ENCODE assay signal across 15 cellular contexts in genomic region chr15:100314809-100315400, GRCh38. TPM values are rescaled to one million over a fixed set of nuclear protein-coding genes. Genes with fewer than 3 reads are reported as not detected.
A peak's percentile ranks its signal among the peaks of the same experiment; 100 is the strongest.
DNase-seq lines count a peak whose midpoint lies in the region; ATAC-seq and TF ChIP-seq lines count a peak whose summit lies in the region.
"Had no signal": no experiment of that assay in that cellular context is flagged by ENCODE, and none has a peak within 500 bp of the region (broad histone marks: within the 10 kb centered on the region; RNA-seq: fewer than 3 reads in every experiment).

No MANE protein-coding gene starts in this region.

- H3K27ac ChIP-seq in GM23338 (ENCODE audit: low read depth) (no peak overlapping the region), H9 (ENCODE audit: insufficient read length, low read depth, low read length) (no peak overlapping the region), neuronal stem cell (replicated peaks; ENCODE audit: low read length) (no peak overlapping the region), smooth muscle cell (ENCODE audit: low read depth) (no peak overlapping the region), suprapubic skin (no peak overlapping the region)

- H2BK15ac ChIP-seq in H9 (ENCODE audit: low read depth, low read length), result no peak overlapping the region
- H2BK15ac ChIP-seq in neuronal stem cell (ENCODE audit: low read length), result no peak overlapping the region

- H3K56ac ChIP-seq in H9 (ENCODE audit: insufficient read length, low read depth, low read length), result no peak overlapping the region

- H3K23ac ChIP-seq in H9 (ENCODE audit: insufficient read length, low read depth, low read length) (no peak overlapping the region), neuronal stem cell (ENCODE audit: low read depth, low read length, poor library complexity) (peak overlapping the region; percentile 52)

- H2BK5ac ChIP-seq in H9 (ENCODE audit: insufficient read length, low read length) (no peak overlapping the region), neuronal stem cell (ENCODE audit: low read length) (no peak overlapping the region)

- H3K23me2 ChIP-seq in H9 (ENCODE audit: insufficient read length, low read depth, low read length, poor library complexity, severe bottlenecking), result no peaks in the 10 kb centered on the region

- no peaks in the 10 kb centered on the region; the same call in 1 of the 2 replicates for H3K9me2 ChIP-seq in GM23338 (ENCODE audit: insufficient read depth)

- no peak for ATAC-seq in GM23338

- TF ChIP-seq CTCF in GM23338 (conservative IDR thresholded peaks at IDR 0.05; ENCODE audit: low read depth in 2 of 2) (no peak), H9 (conservative IDR thresholded peaks at IDR 0.05) (no peak), smooth muscle cell (IDR thresholded peaks at IDR 0.05; ENCODE audit: borderline replicate concordance, insufficient read depth, poor library complexity, severe bottlenecking) (no peak), suprapubic skin (IDR thresholded peaks at IDR 0.05) (no peak)

- H3K79me2 ChIP-seq in GM23338 (replicated peaks; ENCODE audit: insufficient read depth), result no peaks in the 10 kb centered on the region
- H3K79me2 ChIP-seq in H9 (ENCODE audit: insufficient read depth, low read length), result no peaks in the 10 kb centered on the region
- no peaks in the 10 kb centered on the region for H3K79me2 ChIP-seq in smooth muscle cell (ENCODE audit: low read depth)

- H3K79me1 ChIP-seq in H9 (ENCODE audit: insufficient read depth, low read depth, low read length, poor library complexity, severe bottlenecking), result no peaks in the 10 kb centered on the region
- H3K79me1 ChIP-seq in neuronal stem cell (ENCODE audit: low read depth, low read length), result no peaks in the 10 kb centered on the region

- no peak for TF ChIP-seq POLR2A in suprapubic skin (IDR thresholded peaks at IDR 0.05)

- no peaks in the 10 kb centered on the region for H3K4me1 ChIP-seq in GM23338 (ENCODE audit: insufficient read depth)
- no peaks in the 10 kb centered on the region for H3K4me1 ChIP-seq in H9 (ENCODE audit: insufficient read depth, low read length)
- H3K4me1 ChIP-seq in neuronal stem cell (ENCODE audit: control insufficient read depth in 2 of 2, insufficient read depth in 1 of 2, low read depth in 1 of 2, low read length in 2 of 2), result no peaks in the 10 kb centered on the region
- peaks cover 9% of the 10 kb centered on the region for H3K4me1 ChIP-seq in smooth muscle cell (ENCODE audit: low read depth)
- H3K4me1 ChIP-seq in suprapubic skin, result peaks cover 20% of the 10 kb centered on the region
- H3K4me1 ChIP-seq: BE2C had no signal

- H4K8ac ChIP-seq in H9 (replicated peaks; ENCODE audit: insufficient read length, low read depth, low read length), result no peak overlapping the region
- no peak overlapping the region for H4K8ac ChIP-seq in neuronal stem cell (ENCODE audit: low read depth, low read length)

- no peak overlapping the region for H4K5ac ChIP-seq in H9 (ENCODE audit: insufficient read length, low read depth, low read length)

- peak; percentile 5 for DNase-seq in GM23338 (ENCODE audit: low spot score)
- DNase-seq in H9, result peak; percentile 30
- DNase-seq in neuronal stem cell (ENCODE audit: low spot score), result no peak
- no peak for DNase-seq in activated CD4-positive, alpha-beta T cell treated with anti-CD3 and anti-CD28 coated beads for 48 hours
- DNase-seq in smooth muscle cell (lab: John Stamatoyannopoulos, UW; ENCODE audit: unreplicated experiment), result no peak
- DNase-seq in suprapubic skin (ENCODE audit: low spot score in 2 of 2), result no peak
- DNase-seq: ACHN; BE2C; C1 segment of cervical spinal cord; CD4-positive, CD25-positive, alpha-beta regulatory T cell; CD8-positive, alpha-beta memory T cell; COR-L47; DMS 273 treated with DMSO at 0.1 percent for 48 hours; DMS53; HCEC 1CT had no signal

- H3K27me3 Mint-ChIP-seq in GM23338 (ENCODE audit: insufficient read depth, low read depth, poor library complexity) (peaks cover 4% of the 10 kb centered on the region), H9 (ENCODE audit: low read depth) (no peaks in the 10 kb centered on the region; the same call in 1 of the 2 replicates)
- H3K27me3 Mint-ChIP-seq: CD4-positive, CD25-positive, alpha-beta regulatory T cell had no signal

- no CpG with 5 or more reads among the region's 16 CpGs for WGBS in H9 (ENCODE audit: extremely low coverage, insufficient read length, low lambda C conversion rate)
- WGBS in neuronal stem cell (ENCODE audit: extremely low coverage in 2 of 2, insufficient read length in 2 of 2, insufficient replicate concordance in 1 of 2), 2 donors, result no CpG with 5 or more reads among the region's 16 CpGs
- WGBS in smooth muscle cell (ENCODE audit: low lambda C conversion rate), result 78% methylated on average over 13 of the region's 16 CpGs
- WGBS in suprapubic skin, result 88% methylated on average over 16 of the region's 16 CpGs

- H2AK5ac ChIP-seq in H9 (ENCODE audit: insufficient read length, low read length), result no peak overlapping the region
- no peak overlapping the region for H2AK5ac ChIP-seq in neuronal stem cell (ENCODE audit: low read depth, low read length)

- H3F3A ChIP-seq in GM23338 (replicated peaks; ENCODE audit: low read depth), result no peaks in the 10 kb centered on the region
- no peaks in the 10 kb centered on the region for H3F3A ChIP-seq in smooth muscle cell (ENCODE audit: low read depth)

- no peak overlapping the region for H3K14ac ChIP-seq in H9 (ENCODE audit: insufficient read depth, low read length)
- H3K14ac ChIP-seq in neuronal stem cell (ENCODE audit: low read length), result peak overlapping the region; percentile 12

- H3K18ac ChIP-seq in H9 (ENCODE audit: insufficient read length, low read depth, low read length) (no peak overlapping the region), neuronal stem cell (ENCODE audit: low read length) (no peak overlapping the region)

- H4K91ac ChIP-seq in H9 (ENCODE audit: insufficient read length, low read depth, low read length) (no peak overlapping the region), neuronal stem cell (ENCODE audit: low read depth, low read length, poor library complexity) (no peak overlapping the region)

- H3K4me2 ChIP-seq in GM23338 (no peak overlapping the region), H9 (ENCODE audit: insufficient read depth, insufficient read length, low read length) (no peak overlapping the region), neuronal stem cell (ENCODE audit: insufficient read depth, low read length, poor library complexity, severe bottlenecking) (no peak overlapping the region), smooth muscle cell (no peak overlapping the region)

- no peak overlapping the region for H3K27ac Mint-ChIP-seq in GM23338
- no peak overlapping the region for H3K27ac Mint-ChIP-seq in H9

- H3K4me3 Mint-ChIP-seq in GM23338 (no peak overlapping the region), H9 (no peak overlapping the region)
- H3K4me3 Mint-ChIP-seq: CD8-positive, alpha-beta memory T cell had no signal

- H3K36me3 ChIP-seq in GM23338 (ENCODE audit: insufficient read depth) (no peaks in the 10 kb centered on the region), neuronal stem cell (replicated peaks in 1 of 2; ENCODE audit: control insufficient read depth in 2 of 2, insufficient read depth in 2 of 2, low read length in 2 of 2) (no peaks in the 10 kb centered on the region), smooth muscle cell (ENCODE audit: low read depth) (no peaks in the 10 kb centered on the region), suprapubic skin (no peaks in the 10 kb centered on the region)

- TF ChIP-seq EP300 in suprapubic skin (IDR thresholded peaks at IDR 0.05), result no peak

- H3K9ac ChIP-seq in H9 (ENCODE audit: extremely low read depth, insufficient read length, low read length) (no peak overlapping the region), neuronal stem cell (ENCODE audit: low read depth, low read length, poor library complexity) (peak overlapping the region; percentile 10), smooth muscle cell (ENCODE audit: low read depth) (no peak overlapping the region)

- H3K9me3 ChIP-seq in H9 (ENCODE audit: control insufficient read depth, low read depth, low read length) (no peaks in the 10 kb centered on the region), neuronal stem cell (replicated peaks in 1 of 2; ENCODE audit: control insufficient read depth in 2 of 2, insufficient read depth in 1 of 2, low read depth in 1 of 2, low read length in 2 of 2) (no peaks in the 10 kb centered on the region), smooth muscle cell (replicated peaks; ENCODE audit: low read depth) (no peaks in the 10 kb centered on the region), suprapubic skin (no peaks in the 10 kb centered on the region)
- H3K9me3 ChIP-seq: BE2C had no signal

- H3T11ph ChIP-seq in H9 (ENCODE audit: low read length), result no peak overlapping the region

- H4K20me1 ChIP-seq in GM23338 (replicated peaks; ENCODE audit: insufficient read depth), result no peaks in the 10 kb centered on the region
- H4K20me1 ChIP-seq in H9 (ENCODE audit: control insufficient read depth, insufficient read depth, insufficient read length), result no peaks in the 10 kb centered on the region
- H4K20me1 ChIP-seq in smooth muscle cell (ENCODE audit: low read depth), result no peaks in the 10 kb centered on the region

- H3K4ac ChIP-seq in H9 (ENCODE audit: low read depth, low read length) (no peak overlapping the region), neuronal stem cell (ENCODE audit: low read length) (no peak overlapping the region)

- H3K27me3 ChIP-seq in GM23338 (ENCODE audit: insufficient read depth) (no peaks in the 10 kb centered on the region), H9 (ENCODE audit: insufficient read depth, low read length) (no peaks in the 10 kb centered on the region), neuronal stem cell (ENCODE audit: control insufficient read depth in 3 of 3, insufficient read depth in 3 of 3, low read depth in 1 of 3, low read length in 3 of 3) (peaks cover 0 to 8% (median 0%) of the 10 kb centered on the region in 3 experiments), smooth muscle cell (ENCODE audit: low read depth) (no peaks in the 10 kb centered on the region), suprapubic skin (no peaks in the 10 kb centered on the region)
- H3K27me3 ChIP-seq: BE2C had no signal

- H2BK120ac ChIP-seq in H9 (ENCODE audit: low read depth, low read length, poor library complexity, severe bottlenecking), result no peak overlapping the region
- H2BK120ac ChIP-seq in neuronal stem cell (ENCODE audit: low read depth, low read length), result no peak overlapping the region

- H2BK20ac ChIP-seq in H9 (ENCODE audit: low read depth, low read length, poor library complexity, severe bottlenecking), result no peak overlapping the region

- H3K9me3 Mint-ChIP-seq in GM23338, result peaks cover 11% of the 10 kb centered on the region
- peaks cover 8 to 10% of the 10 kb centered on the region in 2 experiments for H3K9me3 Mint-ChIP-seq in H9
- H3K9me3 Mint-ChIP-seq: CD8-positive, alpha-beta memory T cell had no signal

- H3K4me1 Mint-ChIP-seq in GM23338, result peaks cover 6% of the 10 kb centered on the region; the same call in 1 of the 3 replicates
- H3K4me1 Mint-ChIP-seq in H9, result peaks cover 4% of the 10 kb centered on the region in 2 experiments; a peak in 3 of 4 replicates
- H3K4me1 Mint-ChIP-seq: CD8-positive, alpha-beta memory T cell had no signal

- H2AFZ ChIP-seq in GM23338 (no peak overlapping the region), H9 (ENCODE audit: low read length) (no peak overlapping the region), neuronal stem cell (ENCODE audit: low read length) (no peak overlapping the region), smooth muscle cell (ENCODE audit: low read depth) (no peak overlapping the region)

- no peak overlapping the region for H3K4me3 ChIP-seq in GM23338
- no peak overlapping the region for H3K4me3 ChIP-seq in neuronal stem cell (ENCODE audit: low read length in 2 of 2)
- no peak overlapping the region for H3K4me3 ChIP-seq in smooth muscle cell
- H3K4me3 ChIP-seq in suprapubic skin, result no peak overlapping the region

- peaks cover 14% of the 10 kb centered on the region for H3K36me3 Mint-ChIP-seq in GM23338 (ENCODE audit: low read depth)
- peaks cover 3 to 19% (median 4%) of the 10 kb centered on the region in 3 experiments; a peak in 3 of 7 replicates for H3K36me3 Mint-ChIP-seq in H9 (ENCODE audit: insufficient read depth in 1 of 3, low read depth in 3 of 3)

- no peak overlapping the region for H2BK12ac ChIP-seq in H9 (ENCODE audit: insufficient read length, low read depth, low read length)
- H2BK12ac ChIP-seq in neuronal stem cell (ENCODE audit: low read length), result no peak overlapping the region

RNA-seq across cellular contexts. Expression of gene ADAMTS17, which starts 26.9 kb away (rescaled TPM):
- total RNA-seq in GM23338 (2014; rRNA removed; shearing (Covaris generic)), result 0.74 and 3.8 TPM in 2 replicates
- polyA plus RNA-seq in GM23338 (2016; fragmentation: Nextera tagmentation; extraction: Ambion mirVana), result 0.60 and 0.70 TPM in 2 replicates
- 2.6 and 2.9 TPM in 2 replicates for total RNA-seq in H9 (2021)
- polyA plus RNA-seq in neuronal stem cell (2013, experiment 1 of 2), result 0.08 TPM
- 0.08 TPM for polyA plus RNA-seq in neuronal stem cell (2013, experiment 2 of 2)
- 0.63 and 5.7 TPM in 2 replicates for total RNA-seq in smooth muscle cell
- polyA plus RNA-seq in smooth muscle cell, result 3.1 and 4.5 TPM in 2 replicates
- total RNA-seq in suprapubic skin, result 10 to 100 TPM in 1 of 4 donors, 1 to 10 TPM in 3; 4.2 to 12.3 (median 6.3) TPM

Comparison
In these comparisons a context has a peak if more than half of its experiments do, and no peak if none do; other contexts are left out.
1. DNase-seq: peak in GM23338 (single experiment) and H9 (single experiment); none in neuronal stem cell (single experiment), activated CD4-positive, alpha-beta T cell treated with anti-CD3 and anti-CD28 coated beads for 48 hours (single experiment), smooth muscle cell (single experiment) and suprapubic skin (0 of 2).